Comparison of ENCODE assay signal across 8 cellular contexts in genomic region chr17:82716383-82717181, GRCh38. TPM values are rescaled to one million over a fixed set of nuclear protein-coding genes. Genes with fewer than 3 reads are reported as not detected.
DNase-seq lines count a peak whose midpoint lies in the region; ATAC-seq and TF ChIP-seq lines count a peak whose summit lies in the region.

Gene FN3KRP, plus strand, starts transcription at chr17:82716706. Its CDS starts 50 bp downstream, at chr17:82716756.

- no peaks in the 10 kb centered on the region for H3K27me3 Mint-ChIP-seq in T-helper 1 cell treated with Interleukin-12 subunit alpha and Interleukin-12 subunit beta and Interleukin-4 antibody, amounts not matched to agents 30 μg/mL and 1 μg/mL, for 36 hours (ENCODE audit: low read depth)
- no peaks in the 10 kb centered on the region for H3K27me3 Mint-ChIP-seq in type B pancreatic cell

- no peaks in the 10 kb centered on the region for H3K9me3 Mint-ChIP-seq in T-helper 1 cell treated with Interleukin-12 subunit alpha and Interleukin-12 subunit beta and Interleukin-4 antibody, amounts not matched to agents 30 μg/mL and 1 μg/mL, for 36 hours
- no peaks in the 10 kb centered on the region for H3K9me3 Mint-ChIP-seq in type B pancreatic cell

- DNase-seq in NCI-H1694 (lab: John Stamatoyannopoulos, UW): peak; percentile 65
- DNase-seq in amniotic epithelial cell (ENCODE audit: low read depth): peak; percentile 90
- DNase-seq in heart right ventricle: peak; percentile 89 to 91
- peak; percentile 97 for DNase-seq in posterior vena cava (ENCODE audit: low spot score)
- DNase-seq in type B pancreatic cell (ENCODE audit: extremely low spot score, unreplicated experiment): peak; percentile 91

- H3K4me3 Mint-ChIP-seq in T-helper 1 cell treated with Interleukin-12 subunit alpha and Interleukin-12 subunit beta and Interleukin-4 antibody, amounts not matched to agents 30 μg/mL and 1 μg/mL, for 36 hours: peak within 1 kb of the TSS; percentile 94
- peak within 1 kb of the TSS; percentile 96 for H3K4me3 Mint-ChIP-seq in type B pancreatic cell

- peak within 1 kb of the TSS; percentile 88 for H3K27ac Mint-ChIP-seq in T-helper 1 cell treated with Interleukin-12 subunit alpha and Interleukin-12 subunit beta and Interleukin-4 antibody, amounts not matched to agents 30 μg/mL and 1 μg/mL, for 36 hours
- peak within 1 kb of the TSS; percentile 91 for H3K27ac Mint-ChIP-seq in type B pancreatic cell

- H3K4me1 Mint-ChIP-seq in T-helper 1 cell treated with Interleukin-12 subunit alpha and Interleukin-12 subunit beta and Interleukin-4 antibody, amounts not matched to agents 30 μg/mL and 1 μg/mL, for 36 hours (ENCODE audit: low read depth): peaks cover 12% of the 10 kb centered on the region
- peaks cover 8% of the 10 kb centered on the region for H3K4me1 Mint-ChIP-seq in type B pancreatic cell (ENCODE audit: unreplicated experiment)

- peak within 1 kb of the TSS; percentile 89 for H3K4me3 ChIP-seq in GM08714 (ENCODE audit: low read length)
- H3K4me3 ChIP-seq in heart right ventricle: peak within 1 kb of the TSS; percentile 63 to 97 (median 94)

- peak within 1 kb of the TSS in 9 of 10 donors; percentile 39 to 87 (median 77) for H3K27ac ChIP-seq in heart right ventricle

- peaks cover 0 to 32% (median 13%) of the 10 kb centered on the region in 9 donors for H3K36me3 ChIP-seq in heart right ventricle

- TF ChIP-seq CTCF in heart right ventricle (IDR thresholded peaks at IDR 0.05): no peak
- TF ChIP-seq CTCF in type B pancreatic cell (conservative IDR thresholded peaks at IDR 0.05): no peak

- no peaks in the 10 kb centered on the region for H3K27me3 ChIP-seq in heart right ventricle

- WGBS in heart right ventricle, 2 donors: 1% methylated on average over 75 to 86 of the region's 86 CpGs

- intact Hi-C loops in heart right ventricle (cut with DNase I): loop anchor here in 1 of 10 donors (1.0 to 5.0 kb wide), 2 partner anchors 19 to 69 kb away; partner anchors contain the start of genes FN3K and WDR45B
- intact Hi-C loops in posterior vena cava (cut with DNase I): no loop called here

- peak; percentile 75 for ATAC-seq in HG02763 (IDR thresholded peaks at IDR 0.05; ENCODE audit: unreplicated experiment)
- ATAC-seq in heart right ventricle: peak; percentile 91 to 99 (median 97)

- peaks cover 6% of the 10 kb centered on the region for H3K36me3 Mint-ChIP-seq in T-helper 1 cell treated with Interleukin-12 subunit alpha and Interleukin-12 subunit beta and Interleukin-4 antibody, amounts not matched to agents 30 μg/mL and 1 μg/mL, for 36 hours (ENCODE audit: low read depth)
- H3K36me3 Mint-ChIP-seq in type B pancreatic cell: peaks cover 6% of the 10 kb centered on the region

- no peaks in the 10 kb centered on the region for H3K9me3 ChIP-seq in heart right ventricle

- H3K4me1 ChIP-seq in heart right ventricle: peaks cover 3 to 21% (median 17%) of the 10 kb centered on the region in 9 donors

RNA-seq across cellular contexts. Expression of gene FN3KRP, which starts in this region (rescaled TPM):
- total RNA-seq in heart right ventricle (10 to 100 TPM; 10.3 to 18.7 (median 14.7) TPM), posterior vena cava (10 to 100 TPM; 18.5 to 19.5 TPM), type B pancreatic cell (ENCODE audit: low replicate concordance) (36.5 and 42.5 TPM in 2 replicates)
- 10 to 100 TPM; 15.4 to 21.5 TPM for polyA plus RNA-seq in heart right ventricle

Comparison
In these comparisons a context has a peak if more than half of its experiments do, and no peak if none do; other contexts are left out.
1. Peak in every context shown above with its lines: DNase-seq, ATAC-seq, H3K4me3 ChIP-seq and H3K27ac ChIP-seq.